Comparison of ENCODE assay signal across 12 cellular contexts in the genomic region with DNA sequence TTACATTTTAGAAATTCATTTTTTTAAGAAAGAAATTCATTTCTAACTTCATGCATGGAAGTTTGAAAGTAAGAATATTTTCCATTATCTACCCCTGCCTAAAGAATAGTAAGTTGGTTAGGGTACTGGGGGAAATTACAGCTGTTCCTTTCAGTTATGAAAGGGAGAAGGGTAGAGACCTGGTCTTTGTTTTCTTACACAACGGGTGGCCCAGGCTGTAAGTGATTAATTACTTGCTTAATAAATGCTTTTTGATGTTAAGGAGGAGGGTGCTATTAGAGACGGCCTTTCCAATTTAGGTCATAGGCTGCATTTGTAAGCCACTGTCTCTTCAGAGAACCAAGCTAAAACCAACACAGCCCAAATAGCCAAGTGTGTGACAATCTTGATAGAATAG. TPM values are rescaled to one million over a fixed set of nuclear protein-coding genes. Genes with fewer than 3 reads are reported as not detected.
DNase-seq lines count a peak whose midpoint lies in the region; ATAC-seq and TF ChIP-seq lines count a peak whose summit lies in the region.
"Had no signal": no experiment of that assay in that cellular context is flagged by ENCODE, and none has a peak within 500 bp of the region (broad histone marks: within the 10 kb centered on the region; RNA-seq: fewer than 3 reads in every experiment).

No MANE protein-coding gene starts in this region.

- 36% methylated on average over 2 of the region's 2 CpGs for WGBS in smooth muscle cell (ENCODE audit: low lambda C conversion rate)

- no peak overlapping the region for H3K27ac ChIP-seq in HUES6 (ENCODE audit: low read depth, low read length)
- peak overlapping the region; percentile 48 for H3K27ac ChIP-seq in RWPE2 (ENCODE audit: poor library complexity, severe bottlenecking)
- H3K27ac ChIP-seq in smooth muscle cell (ENCODE audit: low read depth): peak overlapping the region; percentile 49

- DNase-seq in RWPE2 (ENCODE audit: low spot score): no peak
- DNase-seq in epithelial cell of esophagus (ENCODE audit: low read depth): peak; percentile 19
- no peak for DNase-seq in smooth muscle cell (lab: John Stamatoyannopoulos, UW; ENCODE audit: unreplicated experiment)
- no peak for DNase-seq in activated naive CD4-positive, alpha-beta T cell treated with Interleukin-2 at 50 U/mL for 16 hours
- DNase-seq: activated CD8-positive, alpha-beta memory T cell treated with anti-CD3 and anti-CD28 coated beads, Interleukin-2, amount 50 U/mL, for 48 hours; activated naive CD8-positive, alpha-beta T cell treated with anti-CD3 and anti-CD28 coated beads for 36 hours; left colon; naive thymus-derived CD4-positive, alpha-beta T cell; sigmoid colon had no signal

- peak overlapping the region; percentile 83 for H3K4me2 ChIP-seq in smooth muscle cell

- H3K9me3 ChIP-seq in HUES6 (ENCODE audit: control insufficient read depth, insufficient read depth, low read depth, low read length) (no peaks in the 10 kb centered on the region), RWPE2 (ENCODE audit: severe bottlenecking) (no peaks in the 10 kb centered on the region), smooth muscle cell (replicated peaks; ENCODE audit: low read depth) (no peaks in the 10 kb centered on the region)
- H3K9me3 ChIP-seq: sigmoid colon had no signal

- H4K20me1 ChIP-seq in smooth muscle cell (ENCODE audit: low read depth): peaks cover 13% of the 10 kb centered on the region

- H3K36me3 ChIP-seq in HUES6 (ENCODE audit: control insufficient read depth, insufficient read depth, low read length) (no peaks in the 10 kb centered on the region), RWPE2 (ENCODE audit: low read depth) (no peaks in the 10 kb centered on the region), smooth muscle cell (ENCODE audit: low read depth) (no peaks in the 10 kb centered on the region)
- H3K36me3 ChIP-seq: sigmoid colon had no signal

- TF ChIP-seq CTCF in RWPE2 (IDR thresholded peaks at IDR 0.05; ENCODE audit: poor library complexity, severe bottlenecking) (no peak), epithelial cell of esophagus (IDR thresholded peaks at IDR 0.05; ENCODE audit: insufficient read depth, low read depth, low read length, missing control alignments) (no peak), smooth muscle cell (IDR thresholded peaks at IDR 0.05; ENCODE audit: borderline replicate concordance, insufficient read depth, poor library complexity, severe bottlenecking) (no peak)

- peak overlapping the region; percentile 38; the same call in 1 of the 2 replicates for H3K4me3 ChIP-seq in HUES6 (ENCODE audit: low read depth, low read length)
- H3K4me3 ChIP-seq in RWPE2 (ENCODE audit: severe bottlenecking): no peak overlapping the region
- H3K4me3 ChIP-seq in epithelial cell of esophagus (ENCODE audit: low read length): no peak overlapping the region
- H3K4me3 ChIP-seq in smooth muscle cell: no peak overlapping the region
- H3K4me3 ChIP-seq: sigmoid colon had no signal

- no peak overlapping the region for H3K9ac ChIP-seq in HUES6 (ENCODE audit: low read length)
- no peak overlapping the region for H3K9ac ChIP-seq in smooth muscle cell (ENCODE audit: low read depth)

- H3F3A ChIP-seq in smooth muscle cell (ENCODE audit: low read depth): no peaks in the 10 kb centered on the region

- H3K4me1 ChIP-seq in HUES6 (ENCODE audit: control insufficient read depth, insufficient read depth, low read length): peaks cover 39% of the 10 kb centered on the region
- H3K4me1 ChIP-seq in RWPE2 (ENCODE audit: insufficient read depth, poor library complexity, severe bottlenecking): peaks cover 22% of the 10 kb centered on the region
- peaks cover 31% of the 10 kb centered on the region for H3K4me1 ChIP-seq in smooth muscle cell (ENCODE audit: low read depth)

- no peak overlapping the region for H2AFZ ChIP-seq in smooth muscle cell (ENCODE audit: low read depth)

- peaks cover 98% of the 10 kb centered on the region for H3K27me3 ChIP-seq in HUES6 (ENCODE audit: control insufficient read depth, insufficient read depth, low read length)
- H3K27me3 ChIP-seq in RWPE2 (ENCODE audit: insufficient read depth, poor library complexity, severe bottlenecking): no peaks in the 10 kb centered on the region
- no peaks in the 10 kb centered on the region for H3K27me3 ChIP-seq in smooth muscle cell (ENCODE audit: low read depth)
- H3K27me3 ChIP-seq: sigmoid colon had no signal

- peaks cover 8% of the 10 kb centered on the region for H3K79me2 ChIP-seq in smooth muscle cell (ENCODE audit: low read depth)

- ATAC-seq in RWPE2 (ENCODE audit: low read depth): no peak
- no peak for ATAC-seq in HG03097 (IDR thresholded peaks at IDR 0.05; ENCODE audit: low FRiP score, unreplicated experiment)
- no peak for ATAC-seq in HG02884 (IDR thresholded peaks at IDR 0.05; ENCODE audit: unreplicated experiment)
- ATAC-seq: naive thymus-derived CD4-positive, alpha-beta T cell had no signal

RNA-seq across cellular contexts. Expression of a gene that starts 12.6 kb away (rescaled TPM):
- 16.0 and 24.3 TPM in 2 replicates for total RNA-seq in smooth muscle cell
- 9.2 and 9.6 TPM in 2 replicates for polyA plus RNA-seq in smooth muscle cell
- polyA plus RNA-seq: naive thymus-derived CD4-positive, alpha-beta T cell had no signal
